Comparison of ENCODE assay signal across 29 cellular contexts in the genomic region with DNA sequence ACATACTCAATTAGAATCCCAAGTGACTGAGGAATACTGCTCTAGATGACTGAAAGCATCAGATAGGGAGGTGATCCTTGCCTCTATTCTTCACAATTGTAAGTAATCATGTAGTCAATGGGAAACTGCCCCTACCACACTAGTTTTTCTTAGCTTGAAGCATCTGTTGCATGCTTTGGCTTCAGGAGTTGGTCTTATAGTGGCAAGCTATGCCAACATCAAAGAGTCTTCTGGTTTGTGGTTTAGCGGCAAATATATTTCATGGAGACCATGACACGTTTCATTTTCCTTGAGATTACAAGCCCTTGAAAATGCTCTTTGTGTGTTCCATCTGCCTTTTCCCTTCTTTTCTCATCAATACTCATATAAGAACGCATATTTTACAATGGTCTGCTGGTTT.
"Had no signal": no experiment of that assay in that cellular context is flagged by ENCODE, and none has a peak within 500 bp of the region (broad histone marks: within the 10 kb centered on the region; RNA-seq: fewer than 3 reads in every experiment).

No MANE protein-coding gene starts in this region.

- H3K36me3 ChIP-seq: ascending aorta, cardiac muscle cell had no signal

- H3K27me3 ChIP-seq: ascending aorta, cardiac muscle cell had no signal

- DNase-seq: activated B cell treated with CpG ODN at 0.5 μM for 24 hours; activated CD4-positive, alpha-beta memory T cell treated with anti-CD3 and anti-CD28 coated beads for 36 hours; activated CD4-positive, alpha-beta T cell treated with anti-CD3 and anti-CD28 coated beads for 4 hours; activated CD4-positive, alpha-beta T cell treated with anti-CD3 and anti-CD28 coated beads, Interleukin-2, amount 50 U/mL, for 1 hour; activated CD4-positive, CD25-positive, alpha-beta regulatory T cell treated with anti-CD3 and anti-CD28 coated beads, Interleukin-2, amount 50 U/mL, for 72 hours; activated CD8-positive, alpha-beta memory T cell treated with anti-CD3 and anti-CD28 coated beads, Interleukin-2, amount 50 U/mL, for 4 hours; activated effector memory CD4-positive, alpha-beta T cell treated with anti-CD3 and anti-CD28 coated beads, Interleukin-2, amount 50 U/mL, for 16 hours; activated naive CD4-positive, alpha-beta T cell; activated naive CD4-positive, alpha-beta T cell treated with anti-CD3 and anti-CD28 coated beads, Interleukin-2, amount 50 U/mL, for 16 hours; activated naive CD8-positive, alpha-beta T cell treated with anti-CD3 and anti-CD28 coated beads for 36 hours; activated T-cell treated with anti-CD3 and anti-CD28 coated beads for 4 hours; activated T-cell treated with anti-CD3 and anti-CD28 coated beads, Interleukin-2, amount 50 U/mL, for 48 hours; amniotic stem cell; Karpas-422; NCI-H1105; NCI-H1417 treated with DMSO at 0.1 percent for 48 hours; NCI-H1694; NCI-H1930; NCI-H345; NCI-H524 treated with DMSO at 0.1 percent for 48 hours; OCI-M1; Right ventricle myocardium superior; SW 1271; T-helper 1 cell; T-helper 2 cell; T-helper 9 cell had no signal

- H3K4me1 ChIP-seq: ascending aorta had no signal

- H3K4me3 ChIP-seq: ascending aorta, cardiac muscle cell had no signal

- H3K27ac ChIP-seq: ascending aorta, cardiac muscle cell, VCaP had no signal

- H3K9me3 ChIP-seq: ascending aorta had no signal
